In genomic region chr18:74472312-74472711, GRCh38 we compare ENCODE assay signal across 17 cellular contexts. TPM values are rescaled to one million over a fixed set of nuclear protein-coding genes. Genes with fewer than 3 reads are reported as not detected.
DNase-seq lines count a peak whose midpoint lies in the region; ATAC-seq, FAIRE-seq and TF ChIP-seq lines count a peak whose summit lies in the region.
"Had no signal": no experiment of that assay in that cellular context is flagged by ENCODE, and none has a peak within 500 bp of the region (broad histone marks: within the 10 kb centered on the region; RNA-seq: fewer than 3 reads in every experiment).

No MANE protein-coding gene starts in this region.

- peaks cover 7% of the 10 kb centered on the region; the same call in 1 of the 2 replicates for H3K4me1 ChIP-seq in HUES48 (ENCODE audit: control insufficient read depth, insufficient read depth, low read length)
- H3K4me1 ChIP-seq: BE2C had no signal

- no peaks in the 10 kb centered on the region for H3K27me3 ChIP-seq in HUES48 (ENCODE audit: control insufficient read depth, insufficient read depth, low read length)
- H3K27me3 ChIP-seq: BE2C had no signal

- ATAC-seq in left lobe of liver = peak; percentile 40
- peak; percentile 85 for ATAC-seq in sciatic nerve
- ATAC-seq: HCT116 had no signal

- H3K9me3 ChIP-seq in HUES48 (ENCODE audit: control insufficient read depth, insufficient read depth, low read length) = 0 out of 2 replicates have a peak, but pooled peaks cover 7% of the 10 kb centered on the region
- H3K9me3 ChIP-seq: BE2C had no signal

- no peaks in the 10 kb centered on the region for H3K36me3 ChIP-seq in HUES48 (ENCODE audit: control insufficient read depth, insufficient read depth, low read length)
- H3K36me3 ChIP-seq: BE2C had no signal

- H3K4me3 ChIP-seq in HUES48 (ENCODE audit: low read depth, low read length) = no peak overlapping the region

- peak overlapping the region; percentile 15 for H3K27ac ChIP-seq in HUES48 (ENCODE audit: low read depth, low read length)
- H3K27ac ChIP-seq: C4-2B had no signal

- DNase-seq in D721Med (ENCODE audit: insufficient read length, low spot score) (no peak), left lobe of liver (ENCODE audit: low spot score) (no peak), sciatic nerve (ENCODE audit: low spot score) (no peak), GM13976 (ENCODE audit: low spot score) (no peak), A172 (ENCODE audit: low spot score) (no peak)
- DNase-seq: ACHN; BE2C; CD4-positive, alpha-beta T cell; DMS79 treated with DMSO at 0.1 percent for 48 hours; GF-D8; GOT3; H7 had no signal

- intact Hi-C loops in sciatic nerve (cut with DNase I) = loop anchor here (10.0 kb wide), 1 partner anchor 98 kb away; no protein-coding TSS in a partner anchor

- H3K9ac ChIP-seq in HUES48 (ENCODE audit: low read depth, low read length) = no peak overlapping the region

- FAIRE-seq in D721Med (lab: Jason Lieb, UNC) = peak; percentile 85
- FAIRE-seq: A204.1, HTR-8/SVneo had no signal

- in situ Hi-C loops in GM13976 (cut with MboI; ENCODE audit: low sequenced_read_pairs, unreplicated experiment) = no loop called here

- TF ChIP-seq CTCF in D721Med (IDR thresholded peaks at IDR 0.05; ENCODE audit: insufficient read depth, missing control alignments) (no peak), GM13976 (IDR thresholded peaks at IDR 0.05; ENCODE audit: borderline replicate concordance, control extremely low read depth, extremely low read depth, insufficient read depth, missing control alignments) (no peak)

RNA-seq across cellular contexts. Expression of gene DIPK1C, which starts 15.2 kb away (rescaled TPM):
- not detected for total RNA-seq in left lobe of liver
- 1.4 TPM for total RNA-seq in sciatic nerve
- total RNA-seq in A172 (2014; rRNA removed; shearing (Covaris generic)) = 0.02 TPM in 1 of 2 replicates, not detected in the other
- total RNA-seq: CD4-positive, alpha-beta T cell; H7 had no signal

RNA-seq across cellular contexts. Expression of gene CNDP2, which starts 23.9 kb away (rescaled TPM):
- 243 TPM for total RNA-seq in left lobe of liver
- 162 TPM for total RNA-seq in sciatic nerve
- 48.9 and 59.9 TPM in 2 replicates for total RNA-seq in A172 (2014; rRNA removed; shearing (Covaris generic))
